8 cellular contexts compared by ENCODE assay signal in the genomic region with DNA sequence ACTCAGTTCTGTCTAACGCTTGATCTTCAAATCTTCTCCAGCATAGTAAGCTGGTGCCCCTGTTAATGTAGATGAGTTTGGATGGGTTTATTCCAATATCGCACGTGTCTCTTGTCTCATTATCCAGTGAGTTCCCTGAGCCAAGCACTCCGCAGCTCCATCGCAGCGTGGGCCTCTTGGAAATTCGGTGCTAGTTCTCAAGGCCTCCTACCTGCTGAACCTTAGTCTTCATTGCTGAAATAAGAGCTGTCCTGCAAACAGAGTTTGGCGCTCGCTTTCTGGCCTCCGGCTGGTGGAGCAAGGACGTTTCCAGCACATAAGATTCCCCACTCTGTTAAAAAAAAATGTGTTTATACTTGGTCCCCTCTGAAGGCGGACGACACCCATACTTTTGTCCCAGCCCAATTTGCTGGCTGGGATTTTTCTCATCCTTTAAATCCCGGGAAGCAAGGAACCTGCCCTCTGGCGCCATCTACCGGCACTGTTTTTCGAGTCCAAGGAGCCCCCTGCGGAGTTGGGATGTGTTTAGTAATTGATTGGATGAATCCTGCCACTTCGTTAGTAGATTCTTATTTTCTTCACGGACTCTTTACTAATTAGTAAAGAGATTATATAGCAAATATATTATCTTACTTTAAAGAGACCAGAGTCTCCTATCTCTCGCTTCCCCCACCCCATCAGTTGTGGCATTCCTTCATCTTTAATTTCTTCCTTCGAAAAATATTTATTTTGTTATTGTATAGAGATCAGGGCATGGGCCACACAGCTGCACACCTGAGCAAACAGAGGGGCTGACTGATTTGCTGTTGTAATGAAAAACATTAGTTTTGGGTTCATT. TPM values are rescaled to one million over a fixed set of nuclear protein-coding genes. Genes with fewer than 3 reads are reported as not detected.
A peak's percentile ranks its signal among the peaks of the same experiment; 100 is the strongest.
DNase-seq lines count a peak whose midpoint lies in the region; ATAC-seq and TF ChIP-seq lines count a peak whose summit lies in the region.

No MANE protein-coding gene starts in this region.

- H3K4me1 ChIP-seq in HEK293 (ENCODE audit: control insufficient read depth, insufficient read depth, low read length) (no peaks in the 10 kb centered on the region), smooth muscle cell (ENCODE audit: low read depth) (no peaks in the 10 kb centered on the region)

- no peaks in the 10 kb centered on the region for H4K20me1 ChIP-seq in smooth muscle cell (ENCODE audit: low read depth)

- CTCF ChIA-PET in BJ (lab: Yijun Ruan, JAX) (interaction anchor here (0.7 to 3.9 kb wide), 12 partner anchors 9 to 263 kb away, joined by 3 to 41 read pairs (median 5); a partner anchor contains a TSS), HEK293 (lab: Yijun Ruan, JAX) (interaction anchor here (0.6 to 1.7 kb wide), 16 partner anchors 9 to 1301 kb away, joined by 3 to 17 read pairs (median 3); no protein-coding TSS in a partner anchor)

- H3K9ac ChIP-seq in smooth muscle cell (ENCODE audit: low read depth) = no peak overlapping the region

- H3K4me2 ChIP-seq in smooth muscle cell = no peak overlapping the region

- H2AFZ ChIP-seq in smooth muscle cell (ENCODE audit: low read depth) = no peak overlapping the region

- no peak overlapping the region for H3K27ac ChIP-seq in HEK293 (ENCODE audit: extremely low read depth, low read depth, low read length)
- H3K27ac ChIP-seq in smooth muscle cell (ENCODE audit: low read depth) = no peak overlapping the region

- 42% methylated on average over 22 of the region's 22 CpGs for WGBS in smooth muscle cell (ENCODE audit: low lambda C conversion rate)

- no peak for ATAC-seq in HG03520 (IDR thresholded peaks at IDR 0.05; ENCODE audit: unreplicated experiment)
- ATAC-seq in HG03095 (IDR thresholded peaks at IDR 0.05; ENCODE audit: unreplicated experiment) = no peak

- no peak for DNase-seq in BJ (ENCODE audit: low read depth)
- peak; percentile 75 for DNase-seq in RKO (ENCODE audit: low spot score)
- DNase-seq in astrocyte of the spinal cord (ENCODE audit: low read depth, low spot score) = peak; percentile 72
- DNase-seq in hypothalamus (lab: John Stamatoyannopoulos, UW) = peak in 48 of 51 donors; percentile 3 to 85 (median 37)
- peak; percentile 40 for DNase-seq in smooth muscle cell (lab: John Stamatoyannopoulos, UW; ENCODE audit: unreplicated experiment)

- H3K36me3 ChIP-seq in BJ (ENCODE audit: control insufficient read depth, insufficient read depth, low read length) (no peaks in the 10 kb centered on the region), HEK293 (ENCODE audit: control insufficient read depth in 2 of 2, insufficient read depth in 1 of 2, low read length in 2 of 2) (no peaks in the 10 kb centered on the region), smooth muscle cell (ENCODE audit: low read depth) (no peaks in the 10 kb centered on the region)

- TF ChIP-seq CTCF in BJ (IDR thresholded peaks at IDR 0.05; ENCODE audit: insufficient read depth, low read depth, low read length) = peak; percentile 88
- TF ChIP-seq CTCF in HEK293 (tag by site-specific recombination; IDR thresholded peaks at IDR 0.05) = peak; percentile 26; the same call in 1 of the 2 replicates
- peak; percentile 82 for TF ChIP-seq CTCF in astrocyte of the spinal cord (IDR thresholded peaks at IDR 0.05; ENCODE audit: low read depth, low read length)
- TF ChIP-seq CTCF in smooth muscle cell (IDR thresholded peaks at IDR 0.05; ENCODE audit: borderline replicate concordance, insufficient read depth, poor library complexity, severe bottlenecking) = peak; percentile 86

- in situ Hi-C loops in astrocyte of the spinal cord (cut with HindIII; ENCODE audit: low sequenced_read_pairs) = no loop called here

- H3K4me3 ChIP-seq in BJ (ENCODE audit: low read depth, low read length) (no peak overlapping the region), HEK293 (ENCODE audit: low read depth, low read length) (no peak overlapping the region), astrocyte of the spinal cord (ENCODE audit: low read depth, low read length) (no peak overlapping the region), smooth muscle cell (no peak overlapping the region)

- H3K27me3 ChIP-seq in BJ (ENCODE audit: control insufficient read depth, insufficient read depth, low read length) = no peaks in the 10 kb centered on the region
- no peaks in the 10 kb centered on the region for H3K27me3 ChIP-seq in smooth muscle cell (ENCODE audit: low read depth)

- H3K79me2 ChIP-seq in smooth muscle cell (ENCODE audit: low read depth) = no peaks in the 10 kb centered on the region

- POLR2A ChIA-PET in BJ (lab: Charles Lee) (no interaction called here), HEK293 (lab: Yijun Ruan, JAX) (no interaction called here)

- no peaks in the 10 kb centered on the region for H3F3A ChIP-seq in smooth muscle cell (ENCODE audit: low read depth)

- H3K9me3 ChIP-seq in HEK293 (ENCODE audit: control insufficient read depth, insufficient read depth, low read depth, low read length) (no peaks in the 10 kb centered on the region), smooth muscle cell (replicated peaks; ENCODE audit: low read depth) (no peaks in the 10 kb centered on the region)

TF ChIP-seq in HEK293, 187 proteins besides CTCF, POLR2A, EP300 and RAD21 (continues in another document):
- TF ChIP-seq, protein P1, sequence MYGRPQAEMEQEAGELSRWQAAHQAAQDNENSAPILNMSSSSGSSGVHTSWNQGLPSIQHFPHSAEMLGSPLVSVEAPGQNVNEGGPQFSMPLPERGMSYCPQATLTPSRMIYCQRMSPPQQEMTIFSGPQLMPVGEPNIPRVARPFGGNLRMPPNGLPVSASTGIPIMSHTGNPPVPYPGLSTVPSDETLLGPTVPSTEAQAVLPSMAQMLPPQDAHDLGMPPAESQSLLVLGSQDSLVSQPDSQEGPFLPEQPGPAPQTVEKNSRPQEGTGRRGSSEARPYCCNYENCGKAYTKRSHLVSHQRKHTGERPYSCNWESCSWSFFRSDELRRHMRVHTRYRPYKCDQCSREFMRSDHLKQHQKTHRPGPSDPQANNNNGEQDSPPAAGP (tag by site-specific recombination; IDR thresholded peaks at IDR 0.05) = no peak
- TF ChIP-seq ZNF521 (tag by site-specific recombination; IDR thresholded peaks at IDR 0.05) (no peak), ZNF621 (tag by site-specific recombination; IDR thresholded peaks at IDR 0.05) (no peak), GLIS1 (tag by site-specific recombination; IDR thresholded peaks at IDR 0.05) (peak; percentile 71), ZBTB48 (tag by site-specific recombination; IDR thresholded peaks at IDR 0.05) (no peak), ZNF174 (tag by site-specific recombination; IDR thresholded peaks at IDR 0.05) (no peak), ZNF529 (tag by site-specific recombination; IDR thresholded peaks at IDR 0.05; ENCODE audit: insufficient replicate concordance) (no peak), ZNF133 (tag by site-specific recombination; IDR thresholded peaks at IDR 0.05) (no peak), BCL11A (tag by site-specific recombination; IDR thresholded peaks at IDR 0.05; ENCODE audit: low read depth) (no peak), IKZF3 (tag by site-specific recombination; IDR thresholded peaks at IDR 0.05) (peak; percentile 90), ZNF155 (tag by site-specific recombination; IDR thresholded peaks at IDR 0.05) (no peak), OVOL3 (tag by site-specific recombination; IDR thresholded peaks at IDR 0.05) (no peak), KLF16 (tag by site-specific recombination; IDR thresholded peaks at IDR 0.05) (no peak), ZNF223 (tag by site-specific recombination; IDR thresholded peaks at IDR 0.05) (no peak), YY1 (tag by site-specific recombination; IDR thresholded peaks at IDR 0.05) (no peak), ZNF248 (tag by site-specific recombination; IDR thresholded peaks at IDR 0.05) (no peak), ZNF473 (tag by site-specific recombination; IDR thresholded peaks at IDR 0.05) (no peak), ZNF561 (tag by site-specific recombination; IDR thresholded peaks at IDR 0.05; ENCODE audit: borderline replicate concordance) (no peak)
- TF ChIP-seq, protein P2, sequence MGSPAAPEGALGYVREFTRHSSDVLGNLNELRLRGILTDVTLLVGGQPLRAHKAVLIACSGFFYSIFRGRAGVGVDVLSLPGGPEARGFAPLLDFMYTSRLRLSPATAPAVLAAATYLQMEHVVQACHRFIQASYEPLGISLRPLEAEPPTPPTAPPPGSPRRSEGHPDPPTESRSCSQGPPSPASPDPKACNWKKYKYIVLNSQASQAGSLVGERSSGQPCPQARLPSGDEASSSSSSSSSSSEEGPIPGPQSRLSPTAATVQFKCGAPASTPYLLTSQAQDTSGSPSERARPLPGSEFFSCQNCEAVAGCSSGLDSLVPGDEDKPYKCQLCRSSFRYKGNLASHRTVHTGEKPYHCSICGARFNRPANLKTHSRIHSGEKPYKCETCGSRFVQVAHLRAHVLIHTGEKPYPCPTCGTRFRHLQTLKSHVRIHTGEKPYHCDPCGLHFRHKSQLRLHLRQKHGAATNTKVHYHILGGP (tag by site-specific recombination; IDR thresholded peaks at IDR 0.05) = no peak
- TF ChIP-seq, protein P3, sequence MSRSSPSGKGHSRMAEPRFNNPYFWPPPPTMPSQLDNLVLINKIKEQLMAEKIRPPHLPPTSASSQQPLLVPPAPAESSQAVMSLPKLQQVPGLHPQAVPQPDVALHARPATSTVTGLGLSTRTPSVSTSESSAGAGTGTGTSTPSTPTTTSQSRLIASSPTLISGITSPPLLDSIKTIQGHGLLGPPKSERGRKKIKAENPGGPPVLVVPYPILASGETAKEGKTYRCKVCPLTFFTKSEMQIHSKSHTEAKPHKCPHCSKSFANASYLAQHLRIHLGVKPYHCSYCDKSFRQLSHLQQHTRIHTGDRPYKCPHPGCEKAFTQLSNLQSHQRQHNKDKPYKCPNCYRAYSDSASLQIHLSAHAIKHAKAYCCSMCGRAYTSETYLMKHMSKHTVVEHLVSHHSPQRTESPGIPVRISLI (tag by site-specific recombination; IDR thresholded peaks at IDR 0.05) = no peak

RNA-seq across cellular contexts. Expression of a gene that starts 14.7 kb away (rescaled TPM):
- polyA plus RNA-seq in BJ (2011; rRNA removed) (19.6 and 23.4 TPM in 2 replicates), smooth muscle cell (200 and 253 TPM in 2 replicates)
- polyA minus RNA-seq in BJ (2011; rRNA and poly(A)+ RNA removed) = 20.7 and 28.3 TPM in 2 replicates
- total RNA-seq in smooth muscle cell = 286 and 297 TPM in 2 replicates

Comparison
In these comparisons a context has a peak if more than half of its experiments do, and no peak if none do; other contexts are left out.
1. CTCF ChIP-seq: peak in every context shown above with its lines; median percentile 88 in BJ; 86 in smooth muscle cell; 82 in astrocyte of the spinal cord; 26 in HEK293.